Comparison of ENCODE assay signal across 8 cellular contexts in genomic region chr17:66301864-66302741, GRCh38. TPM values are rescaled to one million over a fixed set of nuclear protein-coding genes. Genes with fewer than 3 reads are reported as not detected.
DNase-seq lines count a peak whose midpoint lies in the region; ATAC-seq and TF ChIP-seq lines count a peak whose summit lies in the region.

Gene PRKCA, plus strand, starts transcription at chr17:66302613.

- H3K18ac ChIP-seq in trophoblast cell (ENCODE audit: low read length): peak within 1 kb of the TSS; percentile 5

- H3K36me3 ChIP-seq in adipocyte (ENCODE audit: control insufficient read depth, insufficient read depth, low read length, severe bottlenecking) (peaks cover 6% of the 10 kb centered on the region), trophoblast cell (ENCODE audit: control insufficient read depth in 1 of 2, insufficient read depth in 2 of 2, low read length in 2 of 2) (no peaks in the 10 kb centered on the region), upper lobe of left lung (no peaks in the 10 kb centered on the region)

- H3K23ac ChIP-seq in trophoblast cell (ENCODE audit: low read length): no peak within 1 kb of the TSS

- H2AK5ac ChIP-seq in trophoblast cell (ENCODE audit: low read length): no peak within 1 kb of the TSS

- TF ChIP-seq CTCF in upper lobe of left lung (IDR thresholded peaks at IDR 0.05): no peak

- no CpG with 5 or more reads among the region's 117 CpGs for WGBS in trophoblast cell (ENCODE audit: extremely low coverage, insufficient coverage, insufficient read length)
- WGBS in upper lobe of left lung, 2 donors: 0 to 1% methylated on average over 30 to 77 of the region's 117 CpGs

- intact Hi-C loops in cardiac septum (cut with DNase I): no loop called here

- peak within 1 kb of the TSS; percentile 100 for H3K4me2 ChIP-seq in trophoblast cell (ENCODE audit: low read length)

- H4K8ac ChIP-seq in trophoblast cell (ENCODE audit: low read depth, low read length): peak within 1 kb of the TSS; percentile 75

- no peak for TF ChIP-seq RAD21 in Ishikawa (IDR thresholded peaks at IDR 0.05; ENCODE audit: low read depth)

- H2AFZ ChIP-seq in trophoblast cell (ENCODE audit: insufficient read depth, low read length, poor library complexity): peak within 1 kb of the TSS; percentile 30

- H2BK5ac ChIP-seq in trophoblast cell (ENCODE audit: low read depth, low read length, poor library complexity): no peak within 1 kb of the TSS

- peak within 1 kb of the TSS; percentile 37 for H3K4ac ChIP-seq in trophoblast cell (ENCODE audit: low read depth, low read length)

- H3K27ac ChIP-seq in trophoblast cell (ENCODE audit: low read depth, low read length) (no peak within 1 kb of the TSS), upper lobe of left lung (peak within 1 kb of the TSS; percentile 55 to 85 (median 66))

- peaks cover 2% of the 10 kb centered on the region for H3K79me1 ChIP-seq in trophoblast cell (ENCODE audit: low read length)

- peak within 1 kb of the TSS; percentile 93 for H4K91ac ChIP-seq in trophoblast cell (ENCODE audit: low read depth, low read length)

- H3K79me2 ChIP-seq in trophoblast cell (ENCODE audit: control insufficient read depth, insufficient read depth, low read length, poor library complexity): peaks cover 2% of the 10 kb centered on the region

- H3K14ac ChIP-seq in trophoblast cell (ENCODE audit: low read length): peak within 1 kb of the TSS; percentile 4

- no peak within 1 kb of the TSS for H2BK12ac ChIP-seq in trophoblast cell (ENCODE audit: low read length)

- H3K9ac ChIP-seq in adipocyte (ENCODE audit: low read length) (peak within 1 kb of the TSS; percentile 92), trophoblast cell (ENCODE audit: low read length) (peak within 1 kb of the TSS; percentile 55)

- peaks cover 42% of the 10 kb centered on the region for H3K4me1 ChIP-seq in adipocyte (ENCODE audit: control insufficient read depth, insufficient read depth, low read length)
- peaks cover 3 to 7% of the 10 kb centered on the region in 2 experiments for H3K4me1 ChIP-seq in trophoblast cell (ENCODE audit: control insufficient read depth in 1 of 2, insufficient read depth in 2 of 2, low read length in 2 of 2)
- peaks cover 10 to 28% (median 14%) of the 10 kb centered on the region in 4 donors for H3K4me1 ChIP-seq in upper lobe of left lung

- H3K9me3 ChIP-seq in adipocyte (ENCODE audit: control insufficient read depth, low read length) (no peaks in the 10 kb centered on the region), trophoblast cell (ENCODE audit: insufficient read depth, low read depth, low read length) (no peaks in the 10 kb centered on the region), upper lobe of left lung (no peaks in the 10 kb centered on the region)

- H2BK120ac ChIP-seq in trophoblast cell (ENCODE audit: insufficient read depth, low read length, poor library complexity): peak within 1 kb of the TSS; percentile 10

- peak; percentile 74 for ATAC-seq in GM21423 (IDR thresholded peaks at IDR 0.05; ENCODE audit: unreplicated experiment)
- peak; percentile 86 to 94 for ATAC-seq in upper lobe of left lung (ENCODE audit: low FRiP score in 2 of 2)

- peak within 1 kb of the TSS; percentile 70 for H4K12ac ChIP-seq in trophoblast cell (ENCODE audit: low read depth, low read length)

- TF ChIP-seq EP300 in Ishikawa (IDR thresholded peaks at IDR 0.05; ENCODE audit: borderline replicate concordance) (no peak), upper lobe of left lung (IDR thresholded peaks at IDR 0.05) (no peak)

- H3K4me3 ChIP-seq in adipocyte (ENCODE audit: low read length) (peak within 1 kb of the TSS; percentile 90), trophoblast cell (ENCODE audit: low read depth, low read length) (peak within 1 kb of the TSS; percentile 81), upper lobe of left lung (peak within 1 kb of the TSS; percentile 71 to 91 (median 76))

- H3K27me3 ChIP-seq in adipocyte (replicated peaks; ENCODE audit: control insufficient read depth, insufficient read depth, low read length) (no peaks in the 10 kb centered on the region), trophoblast cell (ENCODE audit: insufficient read depth, low read length) (peaks cover 3% of the 10 kb centered on the region), upper lobe of left lung (no peaks in the 10 kb centered on the region)

- DNase-seq in COR-L47 (lab: John Stamatoyannopoulos, UW) (peak; percentile 66), SW480 (ENCODE audit: low spot score) (peak; percentile 74), adipocyte (ENCODE audit: low read depth) (peak; percentile 93), cardiac septum (ENCODE audit: low spot score) (peak; percentile 78), trophoblast cell (peak; percentile 58 to 82), upper lobe of left lung (peak; percentile 71 to 96)

- peak in 2 of 4 donors; percentile 52 to 77 for TF ChIP-seq POLR2A in upper lobe of left lung (IDR thresholded peaks at IDR 0.05)

TF ChIP-seq in Ishikawa, 13 proteins besides CTCF, POLR2A, EP300 and RAD21:
- peak; percentile 52; the same call in 1 of the 2 replicates for TF ChIP-seq USF1 (IDR thresholded peaks at IDR 0.05)
- TF ChIP-seq YY1 (IDR thresholded peaks at IDR 0.05; ENCODE audit: low read depth): no peak
- TF ChIP-seq, protein P1, sequence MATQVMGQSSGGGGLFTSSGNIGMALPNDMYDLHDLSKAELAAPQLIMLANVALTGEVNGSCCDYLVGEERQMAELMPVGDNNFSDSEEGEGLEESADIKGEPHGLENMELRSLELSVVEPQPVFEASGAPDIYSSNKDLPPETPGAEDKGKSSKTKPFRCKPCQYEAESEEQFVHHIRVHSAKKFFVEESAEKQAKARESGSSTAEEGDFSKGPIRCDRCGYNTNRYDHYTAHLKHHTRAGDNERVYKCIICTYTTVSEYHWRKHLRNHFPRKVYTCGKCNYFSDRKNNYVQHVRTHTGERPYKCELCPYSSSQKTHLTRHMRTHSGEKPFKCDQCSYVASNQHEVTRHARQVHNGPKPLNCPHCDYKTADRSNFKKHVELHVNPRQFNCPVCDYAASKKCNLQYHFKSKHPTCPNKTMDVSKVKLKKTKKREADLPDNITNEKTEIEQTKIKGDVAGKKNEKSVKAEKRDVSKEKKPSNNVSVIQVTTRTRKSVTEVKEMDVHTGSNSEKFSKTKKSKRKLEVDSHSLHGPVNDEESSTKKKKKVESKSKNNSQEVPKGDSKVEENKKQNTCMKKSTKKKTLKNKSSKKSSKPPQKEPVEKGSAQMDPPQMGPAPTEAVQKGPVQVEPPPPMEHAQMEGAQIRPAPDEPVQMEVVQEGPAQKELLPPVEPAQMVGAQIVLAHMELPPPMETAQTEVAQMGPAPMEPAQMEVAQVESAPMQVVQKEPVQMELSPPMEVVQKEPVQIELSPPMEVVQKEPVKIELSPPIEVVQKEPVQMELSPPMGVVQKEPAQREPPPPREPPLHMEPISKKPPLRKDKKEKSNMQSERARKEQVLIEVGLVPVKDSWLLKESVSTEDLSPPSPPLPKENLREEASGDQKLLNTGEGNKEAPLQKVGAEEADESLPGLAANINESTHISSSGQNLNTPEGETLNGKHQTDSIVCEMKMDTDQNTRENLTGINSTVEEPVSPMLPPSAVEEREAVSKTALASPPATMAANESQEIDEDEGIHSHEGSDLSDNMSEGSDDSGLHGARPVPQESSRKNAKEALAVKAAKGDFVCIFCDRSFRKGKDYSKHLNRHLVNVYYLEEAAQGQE (IDR thresholded peaks at IDR 0.05; ENCODE audit: low read depth): no peak
- no peak for TF ChIP-seq NFIC (IDR thresholded peaks at IDR 0.05)
- peak; percentile 29; the same call in 1 of the 2 replicates for TF ChIP-seq TAF1 (IDR thresholded peaks at IDR 0.05; ENCODE audit: low read depth)
- no peak for TF ChIP-seq CREB1 (IDR thresholded peaks at IDR 0.05; ENCODE audit: low read depth)
- peak; percentile 51; the same call in 1 of the 2 replicates for TF ChIP-seq MAX (IDR thresholded peaks at IDR 0.05)
- TF ChIP-seq FOXM1 (IDR thresholded peaks at IDR 0.05; ENCODE audit: borderline replicate concordance, low read depth): no peak
- TF ChIP-seq TCF12 (IDR thresholded peaks at IDR 0.05; ENCODE audit: low read depth): no peak
- peak; percentile 88 for TF ChIP-seq ZBTB7A (IDR thresholded peaks at IDR 0.05; ENCODE audit: low read depth)
- no peak for TF ChIP-seq TEAD4 (IDR thresholded peaks at IDR 0.05)
- TF ChIP-seq EGR1 (IDR thresholded peaks at IDR 0.05): peak; percentile 62
- TF ChIP-seq CEBPB (IDR thresholded peaks at IDR 0.05): no peak

RNA-seq across cellular contexts. Expression of gene PRKCA, which starts in this region (rescaled TPM):
- total RNA-seq in cardiac septum: 15.0 TPM
- polyA plus RNA-seq in trophoblast cell (2013): 1.2 and 1.3 TPM in 2 replicates
- 10 to 100 TPM; 10.9 to 29.3 (median 18.0) TPM for total RNA-seq in upper lobe of left lung
